8 cellular contexts compared by ENCODE assay signal in genomic region chr1:21318714-21319159, GRCh38. TPM values are rescaled to one million over a fixed set of nuclear protein-coding genes. Genes with fewer than 3 reads are reported as not detected.
A peak's percentile ranks its signal among the peaks of the same experiment; 100 is the strongest.
DNase-seq lines count a peak whose midpoint lies in the region; ATAC-seq and TF ChIP-seq lines count a peak whose summit lies in the region.

No MANE protein-coding gene starts in this region.

- H3K27me3 ChIP-seq in muscle layer of duodenum (ENCODE audit: low read depth, low read length): no peaks in the 10 kb centered on the region

- DNase-seq in NCI-H2227 (lab: John Stamatoyannopoulos, UW; ENCODE audit: unreplicated experiment) (peak; percentile 24), NCI-H2227 treated with DMSO at 0.1 percent for 48 hours (lab: John Stamatoyannopoulos, UW) (no peak), fibroblast of mammary gland (ENCODE audit: low read depth) (peak; percentile 97), ureter (ENCODE audit: low spot score) (peak; percentile 90), UCSD-AML1 (lab: John Stamatoyannopoulos, UW; ENCODE audit: unreplicated experiment) (no peak)

- H3K36me3 ChIP-seq in muscle layer of duodenum (ENCODE audit: control insufficient read depth in 1 of 2, insufficient read depth in 2 of 2, low read length in 2 of 2): no peaks in the 10 kb centered on the region

- TF ChIP-seq CTCF in fibroblast of mammary gland (conservative IDR thresholded peaks at IDR 0.05; ENCODE audit: control insufficient read depth, insufficient read depth, low read depth, low read length): no peak

- peaks cover 9 to 67% of the 10 kb centered on the region in 2 donors for H3K4me1 ChIP-seq in muscle layer of duodenum (ENCODE audit: control insufficient read depth in 1 of 2, insufficient read depth in 2 of 2, low read length in 2 of 2)

- ATAC-seq in GM21723 (IDR thresholded peaks at IDR 0.05; ENCODE audit: unreplicated experiment): no peak
- ATAC-seq in GM18907 (IDR thresholded peaks at IDR 0.05; ENCODE audit: unreplicated experiment): no peak

- peak overlapping the region; percentile 88 for H3K27ac ChIP-seq in muscle layer of duodenum (ENCODE audit: low read length)

- H3K4me3 ChIP-seq in fibroblast of mammary gland (ENCODE audit: control insufficient read depth, low read depth, low read length) (no peak overlapping the region), muscle layer of duodenum (ENCODE audit: low read depth in 1 of 2, low read length in 2 of 2) (no peak overlapping the region)

- H3K9me3 ChIP-seq in muscle layer of duodenum (ENCODE audit: control insufficient read depth in 1 of 2, low read length in 2 of 2): no peaks in the 10 kb centered on the region

RNA-seq across cellular contexts. Expression of gene ECE1, which starts 28.5 kb away (rescaled TPM):
- 131 TPM for total RNA-seq in ureter

Comparison
In these comparisons a context has a peak if more than half of its experiments do, and no peak if none do; other contexts are left out.
1. DNase-seq: peak in NCI-H2227 (single experiment), fibroblast of mammary gland (single experiment) and ureter (single experiment); none in NCI-H2227 treated with DMSO at 0.1 percent for 48 hours (single experiment) and UCSD-AML1 (single experiment).